ENCODE assay signal across 1 cellular context in the genomic region with DNA sequence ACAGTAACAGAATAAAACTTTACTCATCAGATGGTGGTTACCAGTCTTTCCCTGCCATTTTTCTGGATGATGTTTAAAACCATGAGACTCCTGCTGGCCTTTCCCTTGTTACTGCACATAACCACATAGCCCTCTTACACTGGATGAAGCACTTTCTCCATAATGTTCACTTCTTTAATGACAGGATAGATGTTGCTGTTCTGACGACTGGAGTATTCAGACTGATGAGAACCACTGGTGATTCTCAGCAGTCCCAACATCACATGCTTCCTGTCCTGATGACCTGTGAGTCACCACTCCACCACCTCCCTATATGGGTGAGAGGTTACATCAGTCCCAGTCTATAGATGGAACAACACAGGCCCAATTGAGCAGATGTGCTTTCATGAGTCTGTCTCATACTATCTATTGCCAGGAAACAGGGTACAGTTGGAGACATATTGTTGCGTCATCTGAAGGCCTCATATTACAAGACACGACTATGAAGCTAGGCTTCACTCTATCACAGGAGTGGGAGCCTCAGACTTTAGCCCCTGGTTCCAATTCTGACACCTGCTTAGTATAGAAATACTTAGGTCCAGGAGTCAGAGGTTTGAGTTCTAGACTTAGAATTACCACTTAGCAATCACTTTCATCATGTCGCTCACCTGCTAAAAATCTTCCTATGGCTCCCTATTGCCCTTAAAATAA.
A peak's percentile ranks its signal among the peaks of the same experiment; 100 is the strongest.
TF ChIP-seq lines count a peak whose summit lies in the region.

No MANE protein-coding gene starts in this region.

TF ChIP-seq in GM12878, 131 proteins besides CTCF, POLR2A, EP300 and RAD21 (continued from another document):
- TF ChIP-seq DPF2 (IDR thresholded peaks at IDR 0.05) (no peak), SP1 (IDR thresholded peaks at IDR 0.05; ENCODE audit: low read depth, low read length) (no peak), ATF7 (IDR thresholded peaks at IDR 0.05; ENCODE audit: low read depth) (peak; percentile 73), NFIC (IDR thresholded peaks at IDR 0.05; ENCODE audit: low read depth, low read length) (peak; percentile 49; the same call in 1 of the 2 replicates), NR2F1 (conservative IDR thresholded peaks at IDR 0.05) (peak; percentile 70; the same call in 1 of the 2 replicates), JUND (IDR thresholded peaks at IDR 0.05; ENCODE audit: low read depth, low read length) (no peak)
- TF ChIP-seq, protein P1, sequence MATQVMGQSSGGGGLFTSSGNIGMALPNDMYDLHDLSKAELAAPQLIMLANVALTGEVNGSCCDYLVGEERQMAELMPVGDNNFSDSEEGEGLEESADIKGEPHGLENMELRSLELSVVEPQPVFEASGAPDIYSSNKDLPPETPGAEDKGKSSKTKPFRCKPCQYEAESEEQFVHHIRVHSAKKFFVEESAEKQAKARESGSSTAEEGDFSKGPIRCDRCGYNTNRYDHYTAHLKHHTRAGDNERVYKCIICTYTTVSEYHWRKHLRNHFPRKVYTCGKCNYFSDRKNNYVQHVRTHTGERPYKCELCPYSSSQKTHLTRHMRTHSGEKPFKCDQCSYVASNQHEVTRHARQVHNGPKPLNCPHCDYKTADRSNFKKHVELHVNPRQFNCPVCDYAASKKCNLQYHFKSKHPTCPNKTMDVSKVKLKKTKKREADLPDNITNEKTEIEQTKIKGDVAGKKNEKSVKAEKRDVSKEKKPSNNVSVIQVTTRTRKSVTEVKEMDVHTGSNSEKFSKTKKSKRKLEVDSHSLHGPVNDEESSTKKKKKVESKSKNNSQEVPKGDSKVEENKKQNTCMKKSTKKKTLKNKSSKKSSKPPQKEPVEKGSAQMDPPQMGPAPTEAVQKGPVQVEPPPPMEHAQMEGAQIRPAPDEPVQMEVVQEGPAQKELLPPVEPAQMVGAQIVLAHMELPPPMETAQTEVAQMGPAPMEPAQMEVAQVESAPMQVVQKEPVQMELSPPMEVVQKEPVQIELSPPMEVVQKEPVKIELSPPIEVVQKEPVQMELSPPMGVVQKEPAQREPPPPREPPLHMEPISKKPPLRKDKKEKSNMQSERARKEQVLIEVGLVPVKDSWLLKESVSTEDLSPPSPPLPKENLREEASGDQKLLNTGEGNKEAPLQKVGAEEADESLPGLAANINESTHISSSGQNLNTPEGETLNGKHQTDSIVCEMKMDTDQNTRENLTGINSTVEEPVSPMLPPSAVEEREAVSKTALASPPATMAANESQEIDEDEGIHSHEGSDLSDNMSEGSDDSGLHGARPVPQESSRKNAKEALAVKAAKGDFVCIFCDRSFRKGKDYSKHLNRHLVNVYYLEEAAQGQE (IDR thresholded peaks at IDR 0.05; ENCODE audit: low read depth, low read length), result no peak
